Comparison of ENCODE assay signal across 7 cellular contexts in the genomic region with DNA sequence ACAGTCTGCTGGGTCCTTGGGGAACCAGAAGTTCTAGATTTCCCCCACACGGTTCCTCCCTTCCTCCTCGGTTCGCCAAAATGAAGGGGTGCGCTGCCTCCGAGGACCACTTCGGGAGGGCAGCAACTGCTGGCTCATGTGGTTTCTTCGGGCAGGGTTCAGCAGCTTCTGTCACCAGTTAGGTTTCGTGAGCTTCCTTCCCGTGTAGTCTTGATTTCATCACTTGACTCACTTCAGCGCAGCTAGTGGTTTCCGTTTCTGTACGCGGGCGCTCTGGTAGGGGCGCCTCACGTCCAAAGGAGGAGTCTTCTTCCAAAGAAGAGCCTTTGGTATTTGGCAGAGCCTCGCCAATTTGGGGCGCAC. TPM values are rescaled to one million over a fixed set of nuclear protein-coding genes. Genes with fewer than 3 reads are reported as not detected.
DNase-seq lines count a peak whose midpoint lies in the region; ATAC-seq, FAIRE-seq and TF ChIP-seq lines count a peak whose summit lies in the region.

No MANE protein-coding gene starts in this region.

- no peaks in the 10 kb centered on the region for H3K9me3 Mint-ChIP-seq in nephron progenitor cell

- no peak overlapping the region for H3K27ac ChIP-seq in thoracic aorta

- peaks cover 10% of the 10 kb centered on the region for H3K4me1 Mint-ChIP-seq in nephron progenitor cell

- H3K4me3 ChIP-seq in fibroblast of pulmonary artery (replicated peaks; ENCODE audit: low read depth, low read length) (peak overlapping the region; percentile 46), thoracic aorta (peak overlapping the region; percentile 77)

- peak; percentile 98 for ATAC-seq in HG02678 (IDR thresholded peaks at IDR 0.05; ENCODE audit: unreplicated experiment)
- ATAC-seq in thoracic aorta (ENCODE audit: insufficient number of reproducible peaks, low FRiP score, low read depth) = no peak

- H3K4me3 Mint-ChIP-seq in nephron progenitor cell = peak overlapping the region; percentile 82

- H3K36me3 Mint-ChIP-seq in nephron progenitor cell (ENCODE audit: low read depth) = no peaks in the 10 kb centered on the region

- peaks cover 71% of the 10 kb centered on the region for H3K27me3 Mint-ChIP-seq in nephron progenitor cell (ENCODE audit: low read depth, poor library complexity)

- peaks cover 4 to 18% of the 10 kb centered on the region in 2 donors for H3K4me1 ChIP-seq in thoracic aorta (ENCODE audit: control insufficient read depth in 1 of 2, low read depth in 2 of 2)

- TF ChIP-seq CTCF in fibroblast of pulmonary artery (IDR thresholded peaks at IDR 0.05; ENCODE audit: low read length, missing control alignments) (no peak), nephron progenitor cell (IDR thresholded peaks at IDR 0.05) (no peak), thoracic aorta (IDR thresholded peaks at IDR 0.05) (no peak)

- no peak overlapping the region for H3K27ac Mint-ChIP-seq in nephron progenitor cell

- H3K27me3 ChIP-seq in thoracic aorta (replicated peaks; ENCODE audit: insufficient read depth) = no peaks in the 10 kb centered on the region

- peak; percentile 96 for FAIRE-seq in GM18507 (lab: Jason Lieb, UNC)

- peak; percentile 53 for DNase-seq in GM18507 (ENCODE audit: extremely low spot score, insufficient read length, low read depth)
- DNase-seq in NCI-H2107 (lab: John Stamatoyannopoulos, UW) = peak; percentile 4
- peak; percentile 55 for DNase-seq in activated T-cell treated with anti-CD3 and anti-CD28 coated beads for 48 hours (ENCODE audit: low read depth)
- DNase-seq in fibroblast of pulmonary artery (ENCODE audit: low read depth) = peak; percentile 49
- DNase-seq in nephron progenitor cell = no peak
- DNase-seq in thoracic aorta (ENCODE audit: low spot score) = no peak

- H3K36me3 ChIP-seq in thoracic aorta = no peaks in the 10 kb centered on the region

- H3K9me3 ChIP-seq in thoracic aorta = no peaks in the 10 kb centered on the region

RNA-seq across cellular contexts. Expression of a gene that starts 0.5 kb away (rescaled TPM):
- total RNA-seq in thoracic aorta = 1 to 10 TPM; 3.5 TPM

Comparison
In these comparisons a context has a peak if more than half of its experiments do, and no peak if none do; other contexts are left out.
1. DNase-seq: peak in GM18507 (single experiment), NCI-H2107 (single experiment), activated T-cell treated with anti-CD3 and anti-CD28 coated beads for 48 hours (single experiment) and fibroblast of pulmonary artery (single experiment); none in nephron progenitor cell (single experiment) and thoracic aorta (single experiment).